Comparison of ENCODE assay signal across 18 cellular contexts in the genomic region with DNA sequence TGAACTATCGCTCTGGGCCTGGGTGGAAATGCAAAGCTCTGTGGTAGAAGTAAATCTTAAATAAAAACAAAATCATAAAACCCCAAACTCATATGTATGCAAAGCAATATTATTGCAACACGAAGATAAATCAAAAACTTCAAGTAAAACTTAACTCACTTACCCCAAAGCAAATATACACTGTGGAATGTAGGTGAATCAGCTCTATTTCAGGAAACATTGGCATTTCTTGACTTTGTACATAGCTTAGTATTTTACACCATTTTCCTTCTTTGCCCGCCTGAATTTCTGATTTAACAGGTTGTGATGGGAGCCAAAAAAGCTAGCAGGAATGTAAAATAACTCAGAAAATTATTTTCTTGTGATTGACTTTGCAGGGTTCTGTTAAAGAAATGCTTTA.
"Had no signal": no experiment of that assay in that cellular context is flagged by ENCODE, and none has a peak within 500 bp of the region (broad histone marks: within the 10 kb centered on the region; RNA-seq: fewer than 3 reads in every experiment).

No MANE protein-coding gene starts in this region.

- H3K4me1 ChIP-seq: psoas muscle, spleen, stomach had no signal

- H3K27ac ChIP-seq: coronary artery, hepatocyte, psoas muscle, spleen, stomach, thoracic aorta, transverse colon had no signal

- H2AFZ ChIP-seq: hepatocyte had no signal

- H3K36me3 ChIP-seq: esophagus squamous epithelium, spleen, stomach, thoracic aorta, transverse colon had no signal

- H3K4me3 ChIP-seq: coronary artery, esophagus squamous epithelium, hepatocyte, psoas muscle, spleen, stomach, thoracic aorta, transverse colon had no signal

- H3K9me3 ChIP-seq: esophagus squamous epithelium, psoas muscle, spleen, stomach, thoracic aorta, transverse colon had no signal

- H3K27me3 ChIP-seq: esophagus squamous epithelium, hepatocyte, spleen, stomach, transverse colon had no signal

- ATAC-seq: naive thymus-derived CD4-positive, alpha-beta T cell; psoas muscle; sciatic nerve had no signal

- H3K79me2 ChIP-seq: hepatocyte had no signal

- H3K4me2 ChIP-seq: hepatocyte had no signal

- DNase-seq: effector CD4-positive, alpha-beta T cell; esophagus squamous epithelium; foreskin melanocyte; head of caudate nucleus; left colon; naive thymus-derived CD4-positive, alpha-beta T cell; nephron progenitor cell; psoas muscle; retina; spleen; stimulated activated CD4-positive, alpha-beta T cell treated with anti-CD3 and anti-CD28 coated beads, Interleukin-4, amount 100 ng/mL, for 4 hours; stomach; substantia nigra; transverse colon had no signal
